Comparison of ENCODE assay signal across 12 cellular contexts in genomic region chr5:155147222-155147621, GRCh38.
DNase-seq lines count a peak whose midpoint lies in the region; ATAC-seq and TF ChIP-seq lines count a peak whose summit lies in the region.
"Had no signal": no experiment of that assay in that cellular context is flagged by ENCODE, and none has a peak within 500 bp of the region (broad histone marks: within the 10 kb centered on the region; RNA-seq: fewer than 3 reads in every experiment).

No MANE protein-coding gene starts in this region.

- H3K36me3 ChIP-seq in ovary, result no peaks in the 10 kb centered on the region
- H3K36me3 ChIP-seq: transverse colon had no signal

- no peaks in the 10 kb centered on the region for H3K9me3 Mint-ChIP-seq in effector memory CD8-positive, alpha-beta T cell
- H3K9me3 Mint-ChIP-seq: activated B cell treated with CpG ODN at 0.5 μM for 24 hours had no signal

- no peak overlapping the region for H3K4me3 Mint-ChIP-seq in effector memory CD8-positive, alpha-beta T cell
- H3K4me3 Mint-ChIP-seq: activated B cell treated with CpG ODN at 0.5 μM for 24 hours had no signal

- TF ChIP-seq CTCF in dorsolateral prefrontal cortex (IDR thresholded peaks at IDR 0.05 in 54 of 56, conservative IDR thresholded peaks at IDR 0.05 in 2 of 56; ENCODE audit: low read depth in 1 of 56, partially characterized antibody in 56 of 56) (peak in 49 of 56 donors; percentile 18 to 64 (median 45)), ovary (IDR thresholded peaks at IDR 0.05) (peak in 2 of 3 donors; percentile 12 to 31)

- peaks cover 11 to 17% of the 10 kb centered on the region in 2 donors for H3K27me3 Mint-ChIP-seq in effector memory CD8-positive, alpha-beta T cell

- H3K27ac ChIP-seq in dorsolateral prefrontal cortex (no peak overlapping the region), ovary (no peak overlapping the region)
- H3K27ac ChIP-seq: transverse colon had no signal

- intact Hi-C loops in dorsolateral prefrontal cortex (cut with DNase I), result loop anchor here (10.0 kb wide), 2 partner anchors 182 to 202 kb away; partner anchors contain the start of gene MRPL22 (in 1 of the 2)
- intact Hi-C loops in ovary (cut with DNase I), result loop anchor here in 1 of 4 donors (10.0 kb wide), 1 partner anchor 172 kb away; no protein-coding TSS in a partner anchor

- H3K27ac Mint-ChIP-seq in effector memory CD8-positive, alpha-beta T cell, result no peak overlapping the region
- H3K27ac Mint-ChIP-seq: activated B cell treated with CpG ODN at 0.5 μM for 24 hours had no signal

- no peak for TF ChIP-seq EP300 in ovary (IDR thresholded peaks at IDR 0.05)

- no peaks in the 10 kb centered on the region for H3K4me1 Mint-ChIP-seq in effector memory CD8-positive, alpha-beta T cell (ENCODE audit: low read depth in 2 of 2)
- H3K4me1 Mint-ChIP-seq: activated B cell treated with CpG ODN at 0.5 μM for 24 hours had no signal

- H3K4me3 ChIP-seq in dorsolateral prefrontal cortex (no peak overlapping the region), ovary (no peak overlapping the region)
- H3K4me3 ChIP-seq: transverse colon had no signal

- H3K9me3 ChIP-seq in ovary, result no peaks in the 10 kb centered on the region
- H3K9me3 ChIP-seq: transverse colon had no signal

- DNase-seq in DMS53 (lab: John Stamatoyannopoulos, UW) (peak; percentile 10), DMS53 treated with DMSO at 0.1 percent for 48 hours (lab: John Stamatoyannopoulos, UW; ENCODE audit: unreplicated experiment) (no peak), NCI-H1694 (lab: John Stamatoyannopoulos, UW) (peak; percentile 30), dorsolateral prefrontal cortex (no peak), ovary (no peak)
- DNase-seq in stimulated activated naive CD8-positive, alpha-beta T cell treated with anti-CD3 and anti-CD28 coated beads, Interleukin-15, Interleukin-2, amounts not matched to agents 100 U/mL and 50 U/mL, for 24 hours, result no peak
- no peak for DNase-seq in effector memory CD8-positive, alpha-beta T cell
- DNase-seq: activated B cell treated with CpG ODN at 0.5 μM for 24 hours, Karpas-422, occipital lobe, transverse colon had no signal

- WGBS in ovary, 3 donors, result 17 to 23% (median 19%) methylated on average over 2 of the region's 2 CpGs

- H3K4me1 ChIP-seq in ovary (ENCODE audit: insufficient read depth), result no peaks in the 10 kb centered on the region
- H3K4me1 ChIP-seq: transverse colon had no signal

- TF ChIP-seq POLR2A in ovary (IDR thresholded peaks at IDR 0.05), result no peak

- H3K27me3 ChIP-seq in dorsolateral prefrontal cortex (no peaks in the 10 kb centered on the region), ovary (no peaks in the 10 kb centered on the region)
- H3K27me3 ChIP-seq: transverse colon had no signal

- peaks cover 3% of the 10 kb centered on the region for H3K36me3 Mint-ChIP-seq in effector memory CD8-positive, alpha-beta T cell (ENCODE audit: insufficient read depth)

- ATAC-seq in HG02759 (IDR thresholded peaks at IDR 0.05; ENCODE audit: unreplicated experiment), result no peak
- ATAC-seq in stimulated activated naive CD8-positive, alpha-beta T cell treated with anti-CD3 and anti-CD28 coated beads, Interleukin-15, Interleukin-2, amounts not matched to agents 100 U/mL and 50 U/mL, for 24 hours, result no peak
- ATAC-seq in effector memory CD8-positive, alpha-beta T cell (replicated peaks), result no peak

Comparison
In these comparisons a context has a peak if more than half of its experiments do, and no peak if none do; other contexts are left out.
1. DNase-seq: peak in DMS53 (single experiment) and NCI-H1694 (single experiment); none in DMS53 treated with DMSO at 0.1 percent for 48 hours (single experiment), dorsolateral prefrontal cortex (0 of 10), ovary (0 of 5), stimulated activated naive CD8-positive, alpha-beta T cell treated with anti-CD3 and anti-CD28 coated beads, Interleukin-15, Interleukin-2, amounts not matched to agents 100 U/mL and 50 U/mL, for 24 hours (single experiment) and effector memory CD8-positive, alpha-beta T cell (0 of 3).